8 cellular contexts compared by ENCODE assay signal in the genomic region with DNA sequence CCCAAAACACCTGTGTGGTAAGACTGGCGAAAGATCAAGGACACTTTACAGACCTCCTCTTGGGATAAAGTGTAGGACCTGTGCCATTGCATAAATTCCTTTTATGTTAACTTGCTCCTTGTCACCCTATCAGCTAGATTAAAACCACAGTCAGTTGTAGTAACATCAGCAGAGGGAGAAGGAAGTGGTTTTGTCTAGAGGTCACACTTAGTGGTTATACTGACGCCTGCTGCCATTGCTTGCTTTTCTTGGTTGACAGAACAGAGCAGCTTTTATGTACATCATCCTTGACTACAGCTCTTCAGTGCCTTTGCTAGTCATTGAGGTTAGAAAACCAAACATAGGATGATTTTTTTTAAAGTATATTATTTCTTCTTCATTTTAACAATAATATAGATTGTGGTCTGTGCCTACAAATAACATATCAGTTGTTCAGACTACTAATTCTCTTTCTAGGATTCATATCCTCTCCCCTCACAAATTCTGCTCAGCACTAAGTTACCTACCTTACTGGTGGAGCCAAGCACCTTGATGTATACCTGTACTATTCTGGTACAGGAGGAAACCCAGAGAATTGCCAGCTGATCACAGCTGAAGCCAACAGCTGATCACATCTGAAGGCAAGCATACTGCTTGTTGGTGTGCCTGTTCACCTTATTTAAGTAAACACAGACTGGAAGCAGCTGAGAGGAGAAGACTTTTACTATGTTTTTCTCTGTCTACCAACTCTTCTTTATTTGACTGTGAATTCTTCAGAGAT.
DNase-seq lines count a peak whose midpoint lies in the region; ATAC-seq and TF ChIP-seq lines count a peak whose summit lies in the region.

No MANE protein-coding gene starts in this region.

- H3K9me3 Mint-ChIP-seq in Calu3 (ENCODE audit: low read depth, unreplicated experiment) (peaks cover 3% of the 10 kb centered on the region), progenitor cell of endocrine pancreas (ENCODE audit: low read depth) (no peaks in the 10 kb centered on the region)

- DNase-seq in Calu3 (peak; percentile 49), KBM-7 (peak; percentile 35), astrocyte of the hippocampus (ENCODE audit: low read depth, low spot score) (peak; percentile 33), progenitor cell of endocrine pancreas (ENCODE audit: low spot score, unreplicated experiment) (no peak), mucosa of gallbladder (ENCODE audit: low spot score) (no peak)
- no peak for DNase-seq in stimulated activated CD4-positive, alpha-beta T cell treated with anti-CD3 and anti-CD28 coated beads, Interleukin-15, amount 100 ng/mL, for 24 hours

- no peaks in the 10 kb centered on the region for H3K27me3 Mint-ChIP-seq in Calu3 (ENCODE audit: unreplicated experiment)
- H3K27me3 Mint-ChIP-seq in progenitor cell of endocrine pancreas: no peaks in the 10 kb centered on the region

- peaks cover 21% of the 10 kb centered on the region for H3K36me3 Mint-ChIP-seq in Calu3 (ENCODE audit: insufficient read depth, unreplicated experiment)
- H3K36me3 Mint-ChIP-seq in progenitor cell of endocrine pancreas (ENCODE audit: insufficient read depth): peaks cover 6% of the 10 kb centered on the region

- ATAC-seq in GM19395 (IDR thresholded peaks at IDR 0.05; ENCODE audit: unreplicated experiment) (peak; percentile 85), SK-N-SH treated with all-trans-retinoic acid at 6 μM for 48 hours (no peak; the same call in 2 of the 3 replicates)

- peak overlapping the region; percentile 50 for H3K4me3 Mint-ChIP-seq in Calu3 (ENCODE audit: low read depth, unreplicated experiment)
- peak overlapping the region; percentile 3 for H3K4me3 Mint-ChIP-seq in progenitor cell of endocrine pancreas (ENCODE audit: low read depth)

- CTCF ChIA-PET in Calu3 (lab: Charles Lee): interaction anchor here (0.6 to 2.4 kb wide), 14 partner anchors 9 to 184 kb away, joined by 3 to 16 read pairs (median 4); a partner anchor contains a TSS

- intact Hi-C loops in Calu3 (cut with micrococcal nuclease; ENCODE audit: unreplicated experiment): loop anchor here (2.0 to 5.0 kb wide), 5 partner anchors 22 to 127 kb away; a partner anchor contains a TSS

- TF ChIP-seq CTCF in Calu3 (IDR thresholded peaks at IDR 0.05; ENCODE audit: unreplicated experiment): no peak
- TF ChIP-seq CTCF in progenitor cell of endocrine pancreas (IDR thresholded peaks at IDR 0.05; ENCODE audit: unreplicated experiment): no peak

- BruUV-seq in Calu3 (replicated peaks; lab: Mats Ljungman, UMichigan): no TSS peak

- H3K27ac Mint-ChIP-seq in Calu3 (ENCODE audit: unreplicated experiment) (peak overlapping the region; percentile 88), progenitor cell of endocrine pancreas (peak overlapping the region; percentile 96)

- peaks cover 62% of the 10 kb centered on the region for H3K4me1 Mint-ChIP-seq in Calu3 (ENCODE audit: low read depth, unreplicated experiment)
- H3K4me1 Mint-ChIP-seq in progenitor cell of endocrine pancreas (ENCODE audit: low read depth): peaks cover 34% of the 10 kb centered on the region

- in situ Hi-C loops in KBM-7 (cut with MboI; ENCODE audit: low pct_unique_long_range_greater_than_20kb, low sequenced_read_pairs): no loop called here

TF ChIP-seq in SK-N-SH treated with all-trans-retinoic acid at 6 μM for 48 hours, 23 proteins besides CTCF, POLR2A, EP300 and RAD21:
- TF ChIP-seq, protein P1, sequence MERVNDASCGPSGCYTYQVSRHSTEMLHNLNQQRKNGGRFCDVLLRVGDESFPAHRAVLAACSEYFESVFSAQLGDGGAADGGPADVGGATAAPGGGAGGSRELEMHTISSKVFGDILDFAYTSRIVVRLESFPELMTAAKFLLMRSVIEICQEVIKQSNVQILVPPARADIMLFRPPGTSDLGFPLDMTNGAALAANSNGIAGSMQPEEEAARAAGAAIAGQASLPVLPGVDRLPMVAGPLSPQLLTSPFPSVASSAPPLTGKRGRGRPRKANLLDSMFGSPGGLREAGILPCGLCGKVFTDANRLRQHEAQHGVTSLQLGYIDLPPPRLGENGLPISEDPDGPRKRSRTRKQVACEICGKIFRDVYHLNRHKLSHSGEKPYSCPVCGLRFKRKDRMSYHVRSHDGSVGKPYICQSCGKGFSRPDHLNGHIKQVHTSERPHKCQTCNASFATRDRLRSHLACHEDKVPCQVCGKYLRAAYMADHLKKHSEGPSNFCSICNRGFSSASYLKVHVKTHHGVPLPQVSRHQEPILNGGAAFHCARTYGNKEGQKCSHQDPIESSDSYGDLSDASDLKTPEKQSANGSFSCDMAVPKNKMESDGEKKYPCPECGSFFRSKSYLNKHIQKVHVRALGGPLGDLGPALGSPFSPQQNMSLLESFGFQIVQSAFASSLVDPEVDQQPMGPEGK (CRISPR knock-in tag; IDR thresholded peaks at IDR 0.05; ENCODE audit: borderline replicate concordance): no peak
- TF ChIP-seq PPARA (CRISPR knock-in tag; IDR thresholded peaks at IDR 0.05; ENCODE audit: borderline replicate concordance): no peak
- TF ChIP-seq ZNF565 (CRISPR knock-in tag; conservative IDR thresholded peaks at IDR 0.05; ENCODE audit: low read depth): no peak
- no peak for TF ChIP-seq TCF4 (CRISPR knock-in tag; IDR thresholded peaks at IDR 0.05; ENCODE audit: borderline replicate concordance)
- TF ChIP-seq, protein P2, sequence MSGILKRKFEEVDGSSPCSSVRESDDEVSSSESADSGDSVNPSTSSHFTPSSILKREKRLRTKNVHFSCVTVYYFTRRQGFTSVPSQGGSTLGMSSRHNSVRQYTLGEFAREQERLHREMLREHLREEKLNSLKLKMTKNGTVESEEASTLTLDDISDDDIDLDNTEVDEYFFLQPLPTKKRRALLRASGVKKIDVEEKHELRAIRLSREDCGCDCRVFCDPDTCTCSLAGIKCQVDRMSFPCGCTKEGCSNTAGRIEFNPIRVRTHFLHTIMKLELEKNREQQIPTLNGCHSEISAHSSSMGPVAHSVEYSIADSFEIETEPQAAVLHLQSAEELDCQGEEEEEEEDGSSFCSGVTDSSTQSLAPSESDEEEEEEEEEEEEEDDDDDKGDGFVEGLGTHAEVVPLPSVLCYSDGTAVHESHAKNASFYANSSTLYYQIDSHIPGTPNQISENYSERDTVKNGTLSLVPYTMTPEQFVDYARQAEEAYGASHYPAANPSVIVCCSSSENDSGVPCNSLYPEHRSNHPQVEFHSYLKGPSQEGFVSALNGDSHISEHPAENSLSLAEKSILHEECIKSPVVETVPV (CRISPR knock-in tag; IDR thresholded peaks at IDR 0.05): no peak
- no peak for TF ChIP-seq ZFP3 (CRISPR knock-in tag; IDR thresholded peaks at IDR 0.05)

Comparison
In these comparisons a context has a peak if more than half of its experiments do, and no peak if none do; other contexts are left out.
1. DNase-seq: peak in Calu3 (single experiment), KBM-7 (single experiment) and astrocyte of the hippocampus (single experiment); none in progenitor cell of endocrine pancreas (single experiment), stimulated activated CD4-positive, alpha-beta T cell treated with anti-CD3 and anti-CD28 coated beads, Interleukin-15, amount 100 ng/mL, for 24 hours (single experiment) and mucosa of gallbladder (single experiment).